In genomic region chr7:13024323-13024722, GRCh38 we compare ENCODE assay signal across 3 cellular contexts.
TF ChIP-seq lines count a peak whose summit lies in the region.

No MANE protein-coding gene starts in this region.

TF ChIP-seq in HCT116, 20 proteins besides CTCF, POLR2A, EP300 and RAD21:
- TF ChIP-seq SIN3A (IDR thresholded peaks at IDR 0.05; ENCODE audit: low read depth) = no peak
- no peak for TF ChIP-seq ZBTB33 (IDR thresholded peaks at IDR 0.05; ENCODE audit: extremely low read depth, insufficient replicate concordance, low read length)
- no peak for TF ChIP-seq EZH2phosphoT487 (IDR thresholded peaks at IDR 0.05; ENCODE audit: borderline replicate concordance)
- TF ChIP-seq FOSL1 (IDR thresholded peaks at IDR 0.05; ENCODE audit: low read depth) = no peak
- no peak for TF ChIP-seq CBX3 (IDR thresholded peaks at IDR 0.05; ENCODE audit: low read depth)
- no peak for TF ChIP-seq CEBPB (IDR thresholded peaks at IDR 0.05; ENCODE audit: low read depth)
- no peak for TF ChIP-seq ELF1 (IDR thresholded peaks at IDR 0.05; ENCODE audit: borderline replicate concordance, low read depth)
- TF ChIP-seq YY1 (IDR thresholded peaks at IDR 0.05; ENCODE audit: extremely low read depth, insufficient replicate concordance, low read depth, low read length) = no peak
- no peak for TF ChIP-seq TCF7L2 (IDR thresholded peaks at IDR 0.05; ENCODE audit: borderline replicate concordance, extremely low read depth, insufficient read depth, insufficient read length)
- TF ChIP-seq EZH2 (IDR thresholded peaks at IDR 0.05) = no peak

TF ChIP-seq in HepG2, 621 proteins besides CTCF, POLR2A, EP300 and RAD21:
- TF ChIP-seq SNAPC5 (CRISPR knock-in tag; IDR thresholded peaks at IDR 0.05; ENCODE audit: borderline replicate concordance) (no peak), PRDM15 (CRISPR knock-in tag; IDR thresholded peaks at IDR 0.05) (no peak), NFIB (CRISPR knock-in tag; IDR thresholded peaks at IDR 0.05; ENCODE audit: borderline replicate concordance) (no peak), ZNF281 (CRISPR knock-in tag; IDR thresholded peaks at IDR 0.05; ENCODE audit: borderline replicate concordance) (no peak), TARDBP (CRISPR knock-in tag; IDR thresholded peaks at IDR 0.05) (no peak), GATAD1 (CRISPR knock-in tag; IDR thresholded peaks at IDR 0.05) (no peak), HCFC1 (IDR thresholded peaks at IDR 0.05; ENCODE audit: low read depth, low read length) (no peak), CBX1 (IDR thresholded peaks at IDR 0.05; ENCODE audit: low read depth) (no peak), CSRNP1 (CRISPR knock-in tag; IDR thresholded peaks at IDR 0.05) (no peak), KAT7 (CRISPR knock-in tag; IDR thresholded peaks at IDR 0.05; ENCODE audit: borderline replicate concordance) (no peak)
TF ChIP-seq in HepG2: peak in this region for 0.

TF ChIP-seq in WTC11, 78 proteins besides CTCF, POLR2A, EP300 and RAD21 (continued from another document):
- no peak for TF ChIP-seq RORB (CRISPR knock-in tag; IDR thresholded peaks at IDR 0.05)
- no peak for TF ChIP-seq ZSCAN18 (CRISPR knock-in tag; IDR thresholded peaks at IDR 0.05)
- TF ChIP-seq ZNF263 (CRISPR knock-in tag; IDR thresholded peaks at IDR 0.05; ENCODE audit: low read depth) = no peak
- no peak for TF ChIP-seq STAT6 (CRISPR knock-in tag; conservative IDR thresholded peaks at IDR 0.05; ENCODE audit: low read depth)
- no peak for TF ChIP-seq NFATC4 (CRISPR knock-in tag; IDR thresholded peaks at IDR 0.05)
- no peak for TF ChIP-seq RELA (CRISPR knock-in tag; IDR thresholded peaks at IDR 0.05; ENCODE audit: borderline replicate concordance)
- no peak for TF ChIP-seq ZNF219 (CRISPR knock-in tag; IDR thresholded peaks at IDR 0.05; ENCODE audit: borderline replicate concordance)
- no peak for TF ChIP-seq NR3C1 (CRISPR knock-in tag; conservative IDR thresholded peaks at IDR 0.05; ENCODE audit: low read depth)
- TF ChIP-seq TEAD1 (CRISPR knock-in tag; IDR thresholded peaks at IDR 0.05) = no peak
- no peak for TF ChIP-seq TEAD4 (CRISPR knock-in tag; IDR thresholded peaks at IDR 0.05)
- TF ChIP-seq CBFB (CRISPR knock-in tag; IDR thresholded peaks at IDR 0.05; ENCODE audit: low read depth) = no peak
- no peak for TF ChIP-seq NR2C2 (CRISPR knock-in tag; IDR thresholded peaks at IDR 0.05)
- TF ChIP-seq SP1 (CRISPR knock-in tag; conservative IDR thresholded peaks at IDR 0.05) = no peak
- no peak for TF ChIP-seq ATF2 (CRISPR knock-in tag; IDR thresholded peaks at IDR 0.05; ENCODE audit: borderline replicate concordance, low read depth)
- no peak for TF ChIP-seq JUN (CRISPR knock-in tag; IDR thresholded peaks at IDR 0.05)
- no peak for TF ChIP-seq GRHL2 (CRISPR knock-in tag; IDR thresholded peaks at IDR 0.05; ENCODE audit: insufficient replicate concordance, severe bottlenecking)
- no peak for TF ChIP-seq E2F5 (CRISPR knock-in tag; IDR thresholded peaks at IDR 0.05)
- no peak for TF ChIP-seq MYBL2 (CRISPR knock-in tag; IDR thresholded peaks at IDR 0.05)
- no peak for TF ChIP-seq FOXP1 (CRISPR knock-in tag; IDR thresholded peaks at IDR 0.05; ENCODE audit: borderline replicate concordance)
TF ChIP-seq in WTC11: peak in this region for 0.
